ENCODE assay signal across 19 cellular contexts in the genomic region with DNA sequence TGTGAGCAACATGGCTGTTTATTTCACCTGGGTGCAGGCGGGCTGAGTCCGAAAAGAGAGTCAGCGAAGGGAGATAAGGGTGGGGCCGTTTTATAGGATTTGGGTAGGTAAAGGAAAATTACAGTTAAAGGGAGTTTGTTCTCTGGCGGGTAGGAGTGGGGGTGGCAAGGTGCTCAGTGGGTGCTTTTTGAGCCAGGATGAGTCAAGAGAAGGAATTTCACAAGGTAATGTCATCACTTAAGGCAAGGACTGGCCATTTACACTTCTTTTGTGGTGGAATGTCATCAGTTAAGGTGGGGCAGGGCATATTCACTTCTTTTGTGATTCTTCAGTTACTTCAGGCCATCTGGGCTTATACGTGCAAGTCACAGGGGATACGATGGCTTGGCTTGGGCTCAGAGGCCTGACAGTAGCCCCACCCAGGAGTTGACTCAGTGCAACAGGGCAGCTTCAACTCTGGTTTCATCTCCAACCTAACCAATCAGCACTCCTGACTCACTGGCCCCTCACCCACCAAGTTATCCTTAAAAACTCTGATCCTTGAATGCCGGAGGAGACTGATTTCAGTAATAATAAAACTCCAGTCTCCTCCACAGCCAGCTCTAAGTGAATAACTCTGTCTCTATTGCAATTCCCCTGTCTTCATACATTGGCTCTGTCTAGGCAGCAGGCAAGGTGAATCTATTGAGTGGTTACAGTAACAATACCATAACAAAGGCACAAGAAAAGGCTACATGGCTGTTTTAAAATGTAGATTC. TPM values are rescaled to one million over a fixed set of nuclear protein-coding genes. Genes with fewer than 3 reads are reported as not detected.
"Had no signal": no experiment of that assay in that cellular context is flagged by ENCODE, and none has a peak within 500 bp of the region (broad histone marks: within the 10 kb centered on the region; RNA-seq: fewer than 3 reads in every experiment).

No MANE protein-coding gene starts in this region.

RNA-seq across cellular contexts. Expression of a gene that starts 4.2 kb away (rescaled TPM):
- total RNA-seq: activated CD4-positive, alpha-beta T cell treated with anti-CD3 and anti-CD28 coated beads for 36 hours; activated CD8-positive, alpha-beta memory T cell treated with anti-CD3 and anti-CD28 coated beads, Interleukin-2, amount 10 ng/mL, durations not matched to agents 7 days and 5 days; activated CD8-positive, alpha-beta T cell treated with anti-CD3 and anti-CD28 coated beads, Interleukin-2, amount 10 ng/mL, durations not matched to agents 7 days and 5 days; activated T-helper 2 cell treated with anti-CD3 and anti-CD28 coated beads, Interferon-gamma antibody, Interleukin-2, Interleukin-4, amounts not matched to agents 10 μg/mL and 5 μg/mL and 100 μg/mL, durations not matched to agents 14 hours and 24 hours and 36 hours; chondrocyte; esophagus squamous epithelium; gastrocnemius medialis; mononuclear cell; osteocyte; posterior vena cava; T-helper 2 cell treated with Interferon-gamma antibody and Interleukin-4, amounts not matched to agents 100 ng/mL and 5 ng/mL, for 36 hours; temporal lobe; tibial nerve; ureter had no signal

RNA-seq across cellular contexts. Expression of a gene that starts 32.0 kb away (rescaled TPM):
- total RNA-seq: activated CD4-positive, alpha-beta T cell treated with anti-CD3 and anti-CD28 coated beads for 36 hours; activated CD8-positive, alpha-beta memory T cell treated with anti-CD3 and anti-CD28 coated beads, Interleukin-2, amount 10 ng/mL, durations not matched to agents 7 days and 5 days; activated CD8-positive, alpha-beta T cell treated with anti-CD3 and anti-CD28 coated beads, Interleukin-2, amount 10 ng/mL, durations not matched to agents 7 days and 5 days; activated T-helper 2 cell treated with anti-CD3 and anti-CD28 coated beads, Interferon-gamma antibody, Interleukin-2, Interleukin-4, amounts not matched to agents 10 μg/mL and 5 μg/mL and 100 μg/mL, durations not matched to agents 14 hours and 24 hours and 36 hours; esophagus squamous epithelium; gastrocnemius medialis; hepatocyte; left lung; lower lobe of right lung; mononuclear cell; natural killer cell; osteocyte; T-cell; T-helper 2 cell treated with Interferon-gamma antibody and Interleukin-4, amounts not matched to agents 100 ng/mL and 5 ng/mL, for 36 hours; temporal lobe; tibial nerve; ureter had no signal

RNA-seq across cellular contexts. Expression of a gene that starts 42.8 kb away (rescaled TPM):
- total RNA-seq: activated CD4-positive, alpha-beta T cell treated with anti-CD3 and anti-CD28 coated beads for 36 hours; activated CD8-positive, alpha-beta memory T cell treated with anti-CD3 and anti-CD28 coated beads, Interleukin-2, amount 10 ng/mL, durations not matched to agents 7 days and 5 days; activated CD8-positive, alpha-beta T cell treated with anti-CD3 and anti-CD28 coated beads, Interleukin-2, amount 10 ng/mL, durations not matched to agents 7 days and 5 days; activated T-helper 2 cell treated with anti-CD3 and anti-CD28 coated beads, Interferon-gamma antibody, Interleukin-2, Interleukin-4, amounts not matched to agents 10 μg/mL and 5 μg/mL and 100 μg/mL, durations not matched to agents 14 hours and 24 hours and 36 hours; chondrocyte; esophagus squamous epithelium; gastrocnemius medialis; lower lobe of right lung; natural killer cell; osteocyte; T-helper 2 cell treated with Interferon-gamma antibody and Interleukin-4, amounts not matched to agents 100 ng/mL and 5 ng/mL, for 36 hours had no signal
